In genomic region chr12:106971065-106971464, GRCh38 we compare ENCODE assay signal across 20 cellular contexts.
"Had no signal": no experiment of that assay in that cellular context is flagged by ENCODE, and none has a peak within 500 bp of the region (broad histone marks: within the 10 kb centered on the region; RNA-seq: fewer than 3 reads in every experiment).

No MANE protein-coding gene starts in this region.

- H3K9me3 Mint-ChIP-seq: activated CD4-positive, alpha-beta memory T cell treated with anti-CD3 and anti-CD28 coated beads, Interleukin-2, amount 10 ng/mL, durations not matched to agents 7 days and 5 days had no signal

- FAIRE-seq: bronchial epithelial cell, endometrium had no signal

- H3K9me3 ChIP-seq: ascending aorta, esophagus muscularis mucosa, transverse colon, vagina had no signal

- H3K27ac ChIP-seq: ascending aorta, dorsolateral prefrontal cortex, esophagus muscularis mucosa, transverse colon, vagina, WERI-Rb-1 had no signal

- H3K27me3 ChIP-seq: ascending aorta, dorsolateral prefrontal cortex, esophagus muscularis mucosa, transverse colon, vagina had no signal

- ATAC-seq: left lobe of liver; stimulated activated naive CD8-positive, alpha-beta T cell treated with anti-CD3 and anti-CD28 coated beads, Interleukin-15, Interleukin-2, amounts not matched to agents 100 U/mL and 50 U/mL, for 24 hours had no signal

- H3K27me3 Mint-ChIP-seq: activated CD4-positive, alpha-beta memory T cell treated with anti-CD3 and anti-CD28 coated beads, Interleukin-2, amount 10 ng/mL, durations not matched to agents 7 days and 5 days had no signal

- H3K4me2 ChIP-seq: smooth muscle cell had no signal

- H3K4me1 Mint-ChIP-seq: activated CD4-positive, alpha-beta memory T cell treated with anti-CD3 and anti-CD28 coated beads, Interleukin-2, amount 10 ng/mL, durations not matched to agents 7 days and 5 days had no signal

- H3K4me3 ChIP-seq: ascending aorta, dorsolateral prefrontal cortex, esophagus muscularis mucosa, smooth muscle cell, transverse colon, vagina had no signal

- H3K4me3 Mint-ChIP-seq: activated CD4-positive, alpha-beta memory T cell treated with anti-CD3 and anti-CD28 coated beads, Interleukin-2, amount 10 ng/mL, durations not matched to agents 7 days and 5 days had no signal

- H3K27ac Mint-ChIP-seq: activated CD4-positive, alpha-beta memory T cell treated with anti-CD3 and anti-CD28 coated beads, Interleukin-2, amount 10 ng/mL, durations not matched to agents 7 days and 5 days had no signal

- DNase-seq: activated CD4-positive, alpha-beta memory T cell treated with anti-CD3 and anti-CD28 coated beads, Interleukin-2, amount 10 ng/mL, durations not matched to agents 7 days and 5 days; activated effector memory CD4-positive, alpha-beta T cell treated with anti-CD3 and anti-CD28 coated beads, Interleukin-2, amount 50 U/mL, for 16 hours; activated T-cell treated with anti-CD3 and anti-CD28 coated beads, Interleukin-2, amount 50 U/mL, for 48 hours; dorsolateral prefrontal cortex; islet precursor cell; midbrain; posterior cingulate gyrus; retina; stimulated activated CD4-positive, alpha-beta T cell treated with anti-CD3 and anti-CD28 coated beads, Interleukin-4, amount 100 ng/mL, for 4 hours; stimulated activated CD8-positive, alpha-beta memory T cell treated with anti-CD3 and anti-CD28 coated beads, Interleukin-4, amount 100 ng/mL, for 48 hours; stimulated activated naive CD8-positive, alpha-beta T cell treated with anti-CD3 and anti-CD28 coated beads, Interleukin-15, Interleukin-2, amounts not matched to agents 100 U/mL and 50 U/mL, for 24 hours; transverse colon; WERI-Rb-1 had no signal
